In the genomic region with DNA sequence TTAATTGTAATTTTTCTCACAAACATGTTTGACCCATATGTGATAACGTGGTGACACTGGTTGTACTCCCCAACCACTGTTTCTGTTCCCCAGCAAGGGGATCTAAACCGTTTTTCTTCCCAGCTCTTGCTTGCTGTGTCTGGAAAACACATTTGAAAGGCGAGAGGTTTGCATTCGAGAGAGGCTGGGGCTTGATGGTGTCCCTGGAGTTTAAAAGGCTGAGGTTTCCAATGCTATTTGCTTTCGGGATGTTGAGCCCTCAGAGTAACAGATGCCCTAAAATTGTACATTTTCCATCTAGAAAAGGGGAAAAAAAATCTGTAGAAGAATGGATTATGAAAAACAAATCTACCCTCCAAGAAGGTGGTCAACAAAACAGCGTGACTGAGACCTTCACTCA, we compare ENCODE assay signal across 1 cellular context.
TF ChIP-seq lines count a peak whose summit lies in the region.

No MANE protein-coding gene starts in this region.

TF ChIP-seq in GM23338, 12 proteins besides CTCF, POLR2A, EP300 and RAD21 (continued from another document):
- TF ChIP-seq, protein P1, sequence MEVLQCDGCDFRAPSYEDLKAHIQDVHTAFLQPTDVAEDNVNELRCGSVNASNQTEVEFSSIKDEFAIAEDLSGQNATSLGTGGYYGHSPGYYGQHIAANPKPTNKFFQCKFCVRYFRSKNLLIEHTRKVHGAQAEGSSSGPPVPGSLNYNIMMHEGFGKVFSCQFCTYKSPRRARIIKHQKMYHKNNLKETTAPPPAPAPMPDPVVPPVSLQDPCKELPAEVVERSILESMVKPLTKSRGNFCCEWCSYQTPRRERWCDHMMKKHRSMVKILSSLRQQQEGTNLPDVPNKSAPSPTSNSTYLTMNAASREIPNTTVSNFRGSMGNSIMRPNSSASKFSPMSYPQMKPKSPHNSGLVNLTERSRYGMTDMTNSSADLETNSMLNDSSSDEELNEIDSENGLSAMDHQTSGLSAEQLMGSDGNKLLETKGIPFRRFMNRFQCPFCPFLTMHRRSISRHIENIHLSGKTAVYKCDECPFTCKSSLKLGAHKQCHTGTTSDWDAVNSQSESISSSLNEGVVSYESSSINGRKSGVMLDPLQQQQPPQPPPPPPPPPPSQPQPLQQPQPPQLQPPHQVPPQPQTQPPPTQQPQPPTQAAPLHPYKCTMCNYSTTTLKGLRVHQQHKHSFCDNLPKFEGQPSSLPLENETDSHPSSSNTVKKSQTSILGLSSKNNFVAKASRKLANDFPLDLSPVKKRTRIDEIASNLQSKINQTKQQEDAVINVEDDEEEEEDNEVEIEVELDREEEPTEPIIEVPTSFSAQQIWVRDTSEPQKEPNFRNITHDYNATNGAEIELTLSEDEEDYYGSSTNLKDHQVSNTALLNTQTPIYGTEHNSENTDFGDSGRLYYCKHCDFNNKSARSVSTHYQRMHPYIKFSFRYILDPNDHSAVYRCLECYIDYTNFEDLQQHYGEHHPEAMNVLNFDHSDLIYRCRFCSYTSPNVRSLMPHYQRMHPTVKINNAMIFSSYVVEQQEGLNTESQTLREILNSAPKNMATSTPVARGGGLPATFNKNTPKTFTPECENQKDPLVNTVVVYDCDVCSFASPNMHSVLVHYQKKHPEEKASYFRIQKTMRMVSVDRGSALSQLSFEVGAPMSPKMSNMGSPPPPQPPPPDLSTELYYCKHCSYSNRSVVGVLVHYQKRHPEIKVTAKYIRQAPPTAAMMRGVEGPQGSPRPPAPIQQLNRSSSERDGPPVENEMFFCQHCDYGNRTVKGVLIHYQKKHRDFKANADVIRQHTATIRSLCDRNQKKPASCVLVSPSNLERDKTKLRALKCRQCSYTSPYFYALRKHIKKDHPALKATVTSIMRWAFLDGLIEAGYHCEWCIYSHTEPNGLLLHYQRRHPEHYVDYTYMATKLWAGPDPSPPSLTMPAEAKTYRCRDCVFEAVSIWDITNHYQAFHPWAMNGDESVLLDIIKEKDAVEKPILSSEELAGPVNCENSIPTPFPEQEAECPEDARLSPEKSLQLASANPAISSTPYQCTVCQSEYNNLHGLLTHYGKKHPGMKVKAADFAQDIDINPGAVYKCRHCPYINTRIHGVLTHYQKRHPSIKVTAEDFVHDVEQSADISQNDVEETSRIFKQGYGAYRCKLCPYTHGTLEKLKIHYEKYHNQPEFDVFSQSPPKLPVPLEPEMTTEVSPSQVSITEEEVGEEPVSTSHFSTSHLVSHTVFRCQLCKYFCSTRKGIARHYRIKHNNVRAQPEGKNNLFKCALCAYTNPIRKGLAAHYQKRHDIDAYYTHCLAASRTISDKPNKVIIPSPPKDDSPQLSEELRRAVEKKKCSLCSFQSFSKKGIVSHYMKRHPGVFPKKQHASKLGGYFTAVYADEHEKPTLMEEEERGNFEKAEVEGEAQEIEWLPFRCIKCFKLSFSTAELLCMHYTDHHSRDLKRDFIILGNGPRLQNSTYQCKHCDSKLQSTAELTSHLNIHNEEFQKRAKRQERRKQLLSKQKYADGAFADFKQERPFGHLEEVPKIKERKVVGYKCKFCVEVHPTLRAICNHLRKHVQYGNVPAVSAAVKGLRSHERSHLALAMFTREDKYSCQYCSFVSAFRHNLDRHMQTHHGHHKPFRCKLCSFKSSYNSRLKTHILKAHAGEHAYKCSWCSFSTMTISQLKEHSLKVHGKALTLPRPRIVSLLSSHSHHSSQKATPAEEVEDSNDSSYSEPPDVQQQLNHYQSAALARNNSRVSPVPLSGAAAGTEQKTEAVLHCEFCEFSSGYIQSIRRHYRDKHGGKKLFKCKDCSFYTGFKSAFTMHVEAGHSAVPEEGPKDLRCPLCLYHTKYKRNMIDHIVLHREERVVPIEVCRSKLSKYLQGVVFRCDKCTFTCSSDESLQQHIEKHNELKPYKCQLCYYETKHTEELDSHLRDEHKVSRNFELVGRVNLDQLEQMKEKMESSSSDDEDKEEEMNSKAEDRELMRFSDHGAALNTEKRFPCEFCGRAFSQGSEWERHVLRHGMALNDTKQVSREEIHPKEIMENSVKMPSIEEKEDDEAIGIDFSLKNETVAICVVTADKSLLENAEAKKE (CRISPR knock-in tag; IDR thresholded peaks at IDR 0.05), result no peak
- TF ChIP-seq REST (IDR thresholded peaks at IDR 0.05; ENCODE audit: unreplicated experiment), result no peak
- TF ChIP-seq ZNF331 (CRISPR knock-in tag; IDR thresholded peaks at IDR 0.05; ENCODE audit: low read depth), result no peak
- no peak for TF ChIP-seq CREB1 (CRISPR knock-in tag; IDR thresholded peaks at IDR 0.05; ENCODE audit: low read depth)
- TF ChIP-seq NANOG (IDR thresholded peaks at IDR 0.05; ENCODE audit: borderline replicate concordance), result no peak
